In genomic region chr1:77834771-77835334, GRCh38 we compare ENCODE assay signal across 11 cellular contexts. TPM values are rescaled to one million over a fixed set of nuclear protein-coding genes. Genes with fewer than 3 reads are reported as not detected.
DNase-seq lines count a peak whose midpoint lies in the region; ATAC-seq and TF ChIP-seq lines count a peak whose summit lies in the region.
"Had no signal": no experiment of that assay in that cellular context is flagged by ENCODE, and none has a peak within 500 bp of the region (broad histone marks: within the 10 kb centered on the region; RNA-seq: fewer than 3 reads in every experiment).

No MANE protein-coding gene starts in this region.

- DNase-seq in NCI-H2029 (lab: John Stamatoyannopoulos, UW) (peak; percentile 51), dorsolateral prefrontal cortex (no peak), mesothelial cell of epicardium (ENCODE audit: low spot score in 2 of 2, unreplicated experiment in 2 of 2) (no peak), ureter (ENCODE audit: low spot score) (no peak), UCSD-AML1 (lab: John Stamatoyannopoulos, UW; ENCODE audit: unreplicated experiment) (no peak)
- no peak for DNase-seq in activated naive CD4-positive, alpha-beta T cell treated with Interleukin-2 at 50 U/mL for 16 hours
- DNase-seq: activated T-cell treated with anti-CD3 and anti-CD28 coated beads, Interleukin-2, amount 50 U/mL, for 48 hours; head of caudate nucleus had no signal

- no peaks in the 10 kb centered on the region for H3K36me3 Mint-ChIP-seq in mesothelial cell of epicardium

- peak overlapping the region; percentile 59 for H3K27ac Mint-ChIP-seq in mesothelial cell of epicardium

- no peak for ATAC-seq in HG03354 (IDR thresholded peaks at IDR 0.05; ENCODE audit: poor library complexity, severe bottlenecking, unreplicated experiment)

- peaks cover 36% of the 10 kb centered on the region for H3K4me1 Mint-ChIP-seq in mesothelial cell of epicardium

- no peak overlapping the region for H3K4me3 Mint-ChIP-seq in mesothelial cell of epicardium

- H3K27me3 Mint-ChIP-seq in mesothelial cell of epicardium (ENCODE audit: low read depth): no peaks in the 10 kb centered on the region

- H3K9me3 Mint-ChIP-seq in mesothelial cell of epicardium: no peaks in the 10 kb centered on the region

- H3K27me3 ChIP-seq in dorsolateral prefrontal cortex: no peaks in the 10 kb centered on the region
- H3K27me3 ChIP-seq: BLaER1 had no signal

- no peak overlapping the region for H3K4me3 ChIP-seq in dorsolateral prefrontal cortex
- H3K4me3 ChIP-seq: BLaER1 had no signal

- intact Hi-C loops in dorsolateral prefrontal cortex (cut with DNase I): no loop called here

- TF ChIP-seq CTCF in 22Rv1 (IDR thresholded peaks at IDR 0.05) (no peak), dorsolateral prefrontal cortex (IDR thresholded peaks at IDR 0.05 in 54 of 56, conservative IDR thresholded peaks at IDR 0.05 in 2 of 56; ENCODE audit: low read depth in 1 of 56, partially characterized antibody in 56 of 56) (no peak), mesothelial cell of epicardium (IDR thresholded peaks at IDR 0.05; ENCODE audit: unreplicated experiment) (no peak)

- peak overlapping the region; percentile 53 for H3K27ac ChIP-seq in 22Rv1
- H3K27ac ChIP-seq in dorsolateral prefrontal cortex: peak overlapping the region in 50 of 59 donors; percentile 14 to 90 (median 70)
- H3K27ac ChIP-seq: BLaER1 had no signal

RNA-seq across cellular contexts. Expression of gene NEXN, which starts 53.6 kb away (rescaled TPM):
- total RNA-seq in dorsolateral prefrontal cortex: 10 to 100 TPM in 2 of 120 experiments, 1 to 10 TPM in 112, under 1 TPM in 6; 0.75 to 11.7 (median 2.1) TPM
- 6.9 to 8.2 TPM (median 7.0 TPM) in 3 replicates for total RNA-seq in mesothelial cell of epicardium
- 22.9 TPM for total RNA-seq in ureter

RNA-seq across cellular contexts. Expression of gene MIGA1, which starts 55.4 kb away (rescaled TPM):
- total RNA-seq in dorsolateral prefrontal cortex (10 to 100 TPM; 33.7 to 74.8 (median 59.0) TPM), mesothelial cell of epicardium (18.9 to 19.8 TPM (median 19.2 TPM) in 3 replicates), ureter (19.4 TPM)
